Comparison of ENCODE assay signal across 1 cellular context in the genomic region with DNA sequence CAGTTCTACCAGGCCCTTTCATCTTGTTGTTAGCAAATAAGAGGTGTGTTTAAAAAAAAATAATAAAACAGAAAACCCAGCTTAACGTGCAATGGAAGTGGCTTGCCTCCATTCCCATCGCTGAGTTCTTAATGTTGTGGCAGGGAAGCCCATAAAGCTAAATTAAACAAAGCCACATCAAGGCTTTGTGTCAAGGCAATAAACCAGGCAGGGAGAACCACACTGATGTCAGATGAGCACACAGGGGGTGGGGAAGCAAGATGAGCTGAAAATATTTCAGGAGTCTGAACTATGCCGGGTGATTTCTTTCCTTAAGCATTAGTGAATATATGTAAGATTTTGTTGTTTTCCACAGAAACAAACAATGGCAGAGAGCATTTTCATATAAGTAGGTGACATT.
TF ChIP-seq lines count a peak whose summit lies in the region.

No MANE protein-coding gene starts in this region.

TF ChIP-seq in IMR-90, 13 proteins besides CTCF, POLR2A, EP300 and RAD21 (continued from another document):
- TF ChIP-seq, protein P1, sequence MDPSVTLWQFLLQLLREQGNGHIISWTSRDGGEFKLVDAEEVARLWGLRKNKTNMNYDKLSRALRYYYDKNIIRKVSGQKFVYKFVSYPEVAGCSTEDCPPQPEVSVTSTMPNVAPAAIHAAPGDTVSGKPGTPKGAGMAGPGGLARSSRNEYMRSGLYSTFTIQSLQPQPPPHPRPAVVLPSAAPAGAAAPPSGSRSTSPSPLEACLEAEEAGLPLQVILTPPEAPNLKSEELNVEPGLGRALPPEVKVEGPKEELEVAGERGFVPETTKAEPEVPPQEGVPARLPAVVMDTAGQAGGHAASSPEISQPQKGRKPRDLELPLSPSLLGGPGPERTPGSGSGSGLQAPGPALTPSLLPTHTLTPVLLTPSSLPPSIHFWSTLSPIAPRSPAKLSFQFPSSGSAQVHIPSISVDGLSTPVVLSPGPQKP (IDR thresholded peaks at IDR 0.05; ENCODE audit: borderline replicate concordance, low read depth, low read length): no peak
- TF ChIP-seq MXI1 (IDR thresholded peaks at IDR 0.05; ENCODE audit: borderline replicate concordance, low read depth, low read length): no peak
- TF ChIP-seq CHD1 (IDR thresholded peaks at IDR 0.05; ENCODE audit: low read depth, low read length): no peak
- TF ChIP-seq, protein P2, sequence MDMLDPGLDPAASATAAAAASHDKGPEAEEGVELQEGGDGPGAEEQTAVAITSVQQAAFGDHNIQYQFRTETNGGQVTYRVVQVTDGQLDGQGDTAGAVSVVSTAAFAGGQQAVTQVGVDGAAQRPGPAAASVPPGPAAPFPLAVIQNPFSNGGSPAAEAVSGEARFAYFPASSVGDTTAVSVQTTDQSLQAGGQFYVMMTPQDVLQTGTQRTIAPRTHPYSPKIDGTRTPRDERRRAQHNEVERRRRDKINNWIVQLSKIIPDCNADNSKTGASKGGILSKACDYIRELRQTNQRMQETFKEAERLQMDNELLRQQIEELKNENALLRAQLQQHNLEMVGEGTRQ (IDR thresholded peaks at IDR 0.05; ENCODE audit: low read depth, low read length): no peak
- TF ChIP-seq RCOR1 (IDR thresholded peaks at IDR 0.05; ENCODE audit: insufficient replicate concordance, low read length): no peak
- no peak for TF ChIP-seq MAFK (IDR thresholded peaks at IDR 0.05; ENCODE audit: low read depth, low read length)
- TF ChIP-seq BHLHE40 (IDR thresholded peaks at IDR 0.05; ENCODE audit: low read depth, low read length): no peak
- no peak for TF ChIP-seq NFE2L2 (IDR thresholded peaks at IDR 0.05; ENCODE audit: low read depth, low read length)
- no peak for TF ChIP-seq MAZ (IDR thresholded peaks at IDR 0.05; ENCODE audit: borderline replicate concordance, low read depth, low read length)
- no peak for TF ChIP-seq SMC3 (IDR thresholded peaks at IDR 0.05; ENCODE audit: low read depth, low read length)
- TF ChIP-seq CEBPB (IDR thresholded peaks at IDR 0.05; ENCODE audit: low read depth, low read length): no peak
